Comparison of ENCODE assay signal across 9 cellular contexts in the genomic region with DNA sequence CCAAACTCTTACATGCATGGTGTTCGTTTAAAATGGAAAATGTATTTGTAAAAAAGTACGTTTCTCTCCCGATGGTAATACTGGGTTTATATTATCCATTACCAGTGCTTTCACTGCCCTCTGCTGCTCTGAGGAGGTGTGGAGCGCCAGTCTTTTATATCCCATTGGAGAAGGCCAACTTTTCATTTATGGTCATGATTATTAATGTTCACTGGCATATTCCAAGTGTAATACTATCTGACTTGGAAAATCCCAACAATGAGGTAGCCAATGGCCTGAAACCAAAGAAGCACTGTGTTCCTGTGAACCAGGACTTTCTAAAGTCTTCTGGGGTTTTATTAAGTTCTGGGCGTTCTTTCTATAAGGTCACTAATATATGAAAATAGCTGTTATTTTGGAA.
A peak's percentile ranks its signal among the peaks of the same experiment; 100 is the strongest.
DNase-seq lines count a peak whose midpoint lies in the region; ATAC-seq and TF ChIP-seq lines count a peak whose summit lies in the region.
"Had no signal": no experiment of that assay in that cellular context is flagged by ENCODE, and none has a peak within 500 bp of the region (broad histone marks: within the 10 kb centered on the region; RNA-seq: fewer than 3 reads in every experiment).

No MANE protein-coding gene starts in this region.

- no peaks in the 10 kb centered on the region for H3K36me3 ChIP-seq in liver (ENCODE audit: control insufficient read depth in 4 of 4, insufficient read depth in 3 of 4, low read depth in 1 of 4, low read length in 3 of 4)
- H3K36me3 ChIP-seq: BLaER1 treated with 17β-estradiol and CSF1 and Interleukin-3, amounts not matched to agents 10 nM and 100 nM had no signal

- DNase-seq in NCI-H1105 treated with DMSO at 0.1 percent for 48 hours (lab: John Stamatoyannopoulos, UW) (peak; percentile 42), NCI-H1105 (lab: John Stamatoyannopoulos, UW) (no peak), NCI-H446 treated with DMSO at 0.1 percent for 48 hours (lab: John Stamatoyannopoulos, UW) (peak; percentile 50), cardiac fibroblast (ENCODE audit: low read depth in 2 of 2) (peak; percentile 77 to 81)
- no peak for DNase-seq in effector CD4-positive, alpha-beta T cell
- DNase-seq in activated CD4-positive, alpha-beta memory T cell treated with anti-CD3 and anti-CD28 coated beads for 36 hours: no peak

- peak overlapping the region; percentile 50 to 88 for H3K9ac ChIP-seq in liver (ENCODE audit: low read depth in 1 of 2, low read length in 2 of 2)
- H3K9ac ChIP-seq: BLaER1 treated with 17β-estradiol and CSF1 and Interleukin-3, amounts not matched to agents 10 nM and 100 nM had no signal

- H3K4me3 ChIP-seq in cardiac fibroblast (replicated peaks in 1 of 2; ENCODE audit: low read depth in 2 of 2, low read length in 2 of 2) (no peak overlapping the region), liver (ENCODE audit: low read depth in 1 of 3, low read length in 3 of 3) (peak overlapping the region in 2 of 3 donors; percentile 35 to 37)
- H3K4me3 ChIP-seq: BLaER1 treated with 17β-estradiol and CSF1 and Interleukin-3, amounts not matched to agents 10 nM and 100 nM had no signal

- H3K36me3 Mint-ChIP-seq in activated CD4-positive, alpha-beta memory T cell treated with anti-CD3 and anti-CD28 coated beads for 36 hours: no peaks in the 10 kb centered on the region

- no peak overlapping the region for H3K27ac Mint-ChIP-seq in activated CD4-positive, alpha-beta memory T cell treated with anti-CD3 and anti-CD28 coated beads for 36 hours

- H3K27ac ChIP-seq in liver (ENCODE audit: low read depth in 1 of 2, low read length in 2 of 2): peak overlapping the region; percentile 55 to 57
- H3K27ac ChIP-seq: BLaER1 treated with 17β-estradiol and CSF1 and Interleukin-3, amounts not matched to agents 10 nM and 100 nM had no signal

- peak; percentile 88 to 92 for TF ChIP-seq RAD21 in liver (IDR thresholded peaks at IDR 0.05)

- CTCF ChIA-PET in activated CD4-positive, alpha-beta memory T cell treated with anti-CD3 and anti-CD28 coated beads for 36 hours (lab: Charles Lee): no interaction called here

- peaks cover 8% of the 10 kb centered on the region for H3K4me1 Mint-ChIP-seq in activated CD4-positive, alpha-beta memory T cell treated with anti-CD3 and anti-CD28 coated beads for 36 hours (ENCODE audit: low read depth)

- TF ChIP-seq CTCF in cardiac fibroblast (IDR thresholded peaks at IDR 0.05; ENCODE audit: low read depth, low read length) (peak; percentile 65), liver (IDR thresholded peaks at IDR 0.05; ENCODE audit: low read depth, low read length, missing input control) (peak; percentile 68)

- intact Hi-C loops in activated CD4-positive, alpha-beta memory T cell treated with anti-CD3 and anti-CD28 coated beads for 36 hours (cut with micrococcal nuclease): no loop called here

- H3K4me1 ChIP-seq in liver (ENCODE audit: control insufficient read depth in 4 of 4, insufficient read depth in 4 of 4, low read length in 3 of 4): peaks cover 0 to 15% (median 9%) of the 10 kb centered on the region in 4 donors

- WGBS in liver: 23% methylated on average over 5 of the region's 5 CpGs

- H3K9me3 Mint-ChIP-seq in activated CD4-positive, alpha-beta memory T cell treated with anti-CD3 and anti-CD28 coated beads for 36 hours: no peaks in the 10 kb centered on the region

- no peak overlapping the region for H3K4me3 Mint-ChIP-seq in activated CD4-positive, alpha-beta memory T cell treated with anti-CD3 and anti-CD28 coated beads for 36 hours

- no peaks in the 10 kb centered on the region for H3K27me3 Mint-ChIP-seq in activated CD4-positive, alpha-beta memory T cell treated with anti-CD3 and anti-CD28 coated beads for 36 hours

- no peak for ATAC-seq in GM21576 (IDR thresholded peaks at IDR 0.05; ENCODE audit: unreplicated experiment)

- H3K9me3 ChIP-seq in liver (ENCODE audit: control insufficient read depth in 4 of 4, low read length in 3 of 4): no peaks in the 10 kb centered on the region
- H3K9me3 ChIP-seq: BLaER1 treated with 17β-estradiol and CSF1 and Interleukin-3, amounts not matched to agents 10 nM and 100 nM had no signal

- POLR2A ChIA-PET in activated CD4-positive, alpha-beta memory T cell treated with anti-CD3 and anti-CD28 coated beads for 36 hours (lab: Charles Lee): no interaction called here

- no peaks in the 10 kb centered on the region for H3K27me3 ChIP-seq in liver (ENCODE audit: control insufficient read depth in 4 of 4, insufficient read depth in 4 of 4, low read length in 3 of 4)
- H3K27me3 ChIP-seq: BLaER1 treated with 17β-estradiol and CSF1 and Interleukin-3, amounts not matched to agents 10 nM and 100 nM had no signal

TF ChIP-seq in liver, 16 proteins besides CTCF, POLR2A, EP300 and RAD21:
- TF ChIP-seq, protein P1, sequence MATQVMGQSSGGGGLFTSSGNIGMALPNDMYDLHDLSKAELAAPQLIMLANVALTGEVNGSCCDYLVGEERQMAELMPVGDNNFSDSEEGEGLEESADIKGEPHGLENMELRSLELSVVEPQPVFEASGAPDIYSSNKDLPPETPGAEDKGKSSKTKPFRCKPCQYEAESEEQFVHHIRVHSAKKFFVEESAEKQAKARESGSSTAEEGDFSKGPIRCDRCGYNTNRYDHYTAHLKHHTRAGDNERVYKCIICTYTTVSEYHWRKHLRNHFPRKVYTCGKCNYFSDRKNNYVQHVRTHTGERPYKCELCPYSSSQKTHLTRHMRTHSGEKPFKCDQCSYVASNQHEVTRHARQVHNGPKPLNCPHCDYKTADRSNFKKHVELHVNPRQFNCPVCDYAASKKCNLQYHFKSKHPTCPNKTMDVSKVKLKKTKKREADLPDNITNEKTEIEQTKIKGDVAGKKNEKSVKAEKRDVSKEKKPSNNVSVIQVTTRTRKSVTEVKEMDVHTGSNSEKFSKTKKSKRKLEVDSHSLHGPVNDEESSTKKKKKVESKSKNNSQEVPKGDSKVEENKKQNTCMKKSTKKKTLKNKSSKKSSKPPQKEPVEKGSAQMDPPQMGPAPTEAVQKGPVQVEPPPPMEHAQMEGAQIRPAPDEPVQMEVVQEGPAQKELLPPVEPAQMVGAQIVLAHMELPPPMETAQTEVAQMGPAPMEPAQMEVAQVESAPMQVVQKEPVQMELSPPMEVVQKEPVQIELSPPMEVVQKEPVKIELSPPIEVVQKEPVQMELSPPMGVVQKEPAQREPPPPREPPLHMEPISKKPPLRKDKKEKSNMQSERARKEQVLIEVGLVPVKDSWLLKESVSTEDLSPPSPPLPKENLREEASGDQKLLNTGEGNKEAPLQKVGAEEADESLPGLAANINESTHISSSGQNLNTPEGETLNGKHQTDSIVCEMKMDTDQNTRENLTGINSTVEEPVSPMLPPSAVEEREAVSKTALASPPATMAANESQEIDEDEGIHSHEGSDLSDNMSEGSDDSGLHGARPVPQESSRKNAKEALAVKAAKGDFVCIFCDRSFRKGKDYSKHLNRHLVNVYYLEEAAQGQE (IDR thresholded peaks at IDR 0.05): no peak
- no peak for TF ChIP-seq FOXA2 (IDR thresholded peaks at IDR 0.05)
- no peak for TF ChIP-seq HNF4G (IDR thresholded peaks at IDR 0.05)
- no peak for TF ChIP-seq FOXA1 (IDR thresholded peaks at IDR 0.05)
- TF ChIP-seq ATF3 (IDR thresholded peaks at IDR 0.05): no peak
- no peak for TF ChIP-seq HNF4A (conservative IDR thresholded peaks at IDR 0.05)
- no peak for TF ChIP-seq SP1 (IDR thresholded peaks at IDR 0.05)
- TF ChIP-seq RXRA (IDR thresholded peaks at IDR 0.05): no peak
- TF ChIP-seq NR2F2 (IDR thresholded peaks at IDR 0.05): no peak

Comparison
In these comparisons a context has a peak if more than half of its experiments do, and no peak if none do; other contexts are left out.
1. DNase-seq: peak in NCI-H1105 treated with DMSO at 0.1 percent for 48 hours (single experiment), NCI-H446 treated with DMSO at 0.1 percent for 48 hours (single experiment) and cardiac fibroblast (2 of 2); none in NCI-H1105 (single experiment), effector CD4-positive, alpha-beta T cell (single experiment) and activated CD4-positive, alpha-beta memory T cell treated with anti-CD3 and anti-CD28 coated beads for 36 hours (single experiment).
2. H3K4me3 ChIP-seq: peak in liver (2 of 3); none in cardiac fibroblast (0 of 2).